ENCODE assay signal across 1 cellular context in genomic region chr2:48560546-48561209, GRCh38.
A peak's percentile ranks its signal among the peaks of the same experiment; 100 is the strongest.
TF ChIP-seq lines count a peak whose summit lies in the region.

No MANE protein-coding gene starts in this region.

TF ChIP-seq in H1, 55 proteins besides CTCF, POLR2A, EP300 and RAD21:
- TF ChIP-seq POLR2AphosphoS5 (IDR thresholded peaks at IDR 0.05; ENCODE audit: low read depth, low read length) (no peak), CEBPB (IDR thresholded peaks at IDR 0.05; ENCODE audit: low read depth, low read length) (no peak), SAP30 (IDR thresholded peaks at IDR 0.05; ENCODE audit: insufficient read depth, insufficient replicate concordance, low read length) (no peak), RBBP5 (IDR thresholded peaks at IDR 0.05; ENCODE audit: borderline replicate concordance, low read depth, low read length) (0 out of 2 replicates have a peak, but pooled peaks have one; percentile 38)
